ENCODE assay signal across 1 cellular context in genomic region chr14:52926994-52927393, GRCh38.
A peak's percentile ranks its signal among the peaks of the same experiment; 100 is the strongest.
TF ChIP-seq lines count a peak whose summit lies in the region.

No MANE protein-coding gene starts in this region.

TF ChIP-seq in HepG2, 621 proteins besides CTCF, POLR2A, EP300 and RAD21 (continued from another document):
- TF ChIP-seq ARID3A (IDR thresholded peaks at IDR 0.05; ENCODE audit: low read depth, low read length) (peak; percentile 69), MAFF (IDR thresholded peaks at IDR 0.05; ENCODE audit: low read depth, low read length) (0 out of 2 replicates have a peak, but pooled peaks have one; percentile 19), MAFK (conservative IDR thresholded peaks at IDR 0.05 in 1 of 2, IDR thresholded peaks at IDR 0.05 in 1 of 2; ENCODE audit: low read length in 2 of 2) (0 out of 4 replicates have a peak, but pooled peaks of 1 of the 2 experiments have one; percentile 12), SAP130 (CRISPR knock-in tag; IDR thresholded peaks at IDR 0.05; ENCODE audit: low read depth) (peak; percentile 25; the same call in 1 of the 2 replicates), GATAD2A (CRISPR knock-in tag; IDR thresholded peaks at IDR 0.05) (peak; percentile 49; the same call in 1 of the 2 replicates), ARID5B (CRISPR knock-in tag; IDR thresholded peaks at IDR 0.05) (peak; percentile 62), ISL2 (CRISPR knock-in tag; IDR thresholded peaks at IDR 0.05) (no peak), FOXP1 (IDR thresholded peaks at IDR 0.05) (no peak), FOXP1 (CRISPR knock-in tag; IDR thresholded peaks at IDR 0.05) (peak; percentile 69), MIXL1 (CRISPR knock-in tag; IDR thresholded peaks at IDR 0.05) (peak; percentile 32; the same call in 1 of the 2 replicates), SOX13 (IDR thresholded peaks at IDR 0.05) (no peak), SOX13 (CRISPR knock-in tag; conservative IDR thresholded peaks at IDR 0.05 in 1 of 2, IDR thresholded peaks at IDR 0.05 in 1 of 2) (0 out of 4 replicates have a peak, but pooled peaks of 1 of the 2 experiments have one; percentile 11), MIER2 (CRISPR knock-in tag; IDR thresholded peaks at IDR 0.05) (no peak), ZNF510 (CRISPR knock-in tag; IDR thresholded peaks at IDR 0.05; ENCODE audit: low read depth) (no peak), ZNF781 (CRISPR knock-in tag; IDR thresholded peaks at IDR 0.05; ENCODE audit: borderline replicate concordance, not compliant biosample characterization) (no peak), ZNF800 (CRISPR knock-in tag; IDR thresholded peaks at IDR 0.05) (no peak)
